1 cellular context compared by ENCODE assay signal in the genomic region with DNA sequence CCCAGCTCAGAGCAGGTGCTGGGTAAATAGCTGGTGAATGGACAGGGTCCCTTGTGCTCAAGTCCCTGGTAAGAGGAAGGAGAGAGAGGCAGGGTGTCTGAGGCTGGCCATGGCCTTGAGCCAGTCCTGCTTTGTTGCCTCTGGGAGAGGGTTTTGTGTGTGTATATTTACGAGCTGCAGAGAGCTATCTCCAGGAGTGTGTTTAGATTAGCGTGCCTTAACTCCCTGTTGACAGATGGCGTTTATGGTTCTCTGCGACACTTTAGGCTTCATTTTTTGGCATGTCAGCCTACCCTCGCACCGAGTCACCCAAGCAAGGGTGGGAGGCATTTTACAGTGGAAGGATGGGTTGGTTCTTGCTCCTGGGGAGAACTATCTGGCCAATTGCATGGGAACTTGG.
TF ChIP-seq lines count a peak whose summit lies in the region.

No MANE protein-coding gene starts in this region.

TF ChIP-seq in SK-N-SH, 30 proteins besides CTCF, POLR2A, EP300 and RAD21 (continued from another document):
- TF ChIP-seq, protein P1, sequence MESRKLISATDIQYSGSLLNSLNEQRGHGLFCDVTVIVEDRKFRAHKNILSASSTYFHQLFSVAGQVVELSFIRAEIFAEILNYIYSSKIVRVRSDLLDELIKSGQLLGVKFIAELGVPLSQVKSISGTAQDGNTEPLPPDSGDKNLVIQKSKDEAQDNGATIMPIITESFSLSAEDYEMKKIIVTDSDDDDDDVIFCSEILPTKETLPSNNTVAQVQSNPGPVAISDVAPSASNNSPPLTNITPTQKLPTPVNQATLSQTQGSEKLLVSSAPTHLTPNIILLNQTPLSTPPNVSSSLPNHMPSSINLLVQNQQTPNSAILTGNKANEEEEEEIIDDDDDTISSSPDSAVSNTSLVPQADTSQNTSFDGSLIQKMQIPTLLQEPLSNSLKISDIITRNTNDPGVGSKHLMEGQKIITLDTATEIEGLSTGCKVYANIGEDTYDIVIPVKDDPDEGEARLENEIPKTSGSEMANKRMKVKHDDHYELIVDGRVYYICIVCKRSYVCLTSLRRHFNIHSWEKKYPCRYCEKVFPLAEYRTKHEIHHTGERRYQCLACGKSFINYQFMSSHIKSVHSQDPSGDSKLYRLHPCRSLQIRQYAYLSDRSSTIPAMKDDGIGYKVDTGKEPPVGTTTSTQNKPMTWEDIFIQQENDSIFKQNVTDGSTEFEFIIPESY (IDR thresholded peaks at IDR 0.05; ENCODE audit: borderline replicate concordance, low read depth), result no peak
- TF ChIP-seq ELF1 (IDR thresholded peaks at IDR 0.05), result no peak
- no peak for TF ChIP-seq FOSL2 (IDR thresholded peaks at IDR 0.05; ENCODE audit: borderline replicate concordance, low read depth)
- TF ChIP-seq FOXJ3 (CRISPR knock-in tag; IDR thresholded peaks at IDR 0.05), result no peak
- TF ChIP-seq GABPA (IDR thresholded peaks at IDR 0.05; ENCODE audit: low read depth), result no peak
- no peak for TF ChIP-seq MXI1 (IDR thresholded peaks at IDR 0.05; ENCODE audit: low read depth, low read length)
- no peak for TF ChIP-seq JUND (IDR thresholded peaks at IDR 0.05)
- TF ChIP-seq, protein P2, sequence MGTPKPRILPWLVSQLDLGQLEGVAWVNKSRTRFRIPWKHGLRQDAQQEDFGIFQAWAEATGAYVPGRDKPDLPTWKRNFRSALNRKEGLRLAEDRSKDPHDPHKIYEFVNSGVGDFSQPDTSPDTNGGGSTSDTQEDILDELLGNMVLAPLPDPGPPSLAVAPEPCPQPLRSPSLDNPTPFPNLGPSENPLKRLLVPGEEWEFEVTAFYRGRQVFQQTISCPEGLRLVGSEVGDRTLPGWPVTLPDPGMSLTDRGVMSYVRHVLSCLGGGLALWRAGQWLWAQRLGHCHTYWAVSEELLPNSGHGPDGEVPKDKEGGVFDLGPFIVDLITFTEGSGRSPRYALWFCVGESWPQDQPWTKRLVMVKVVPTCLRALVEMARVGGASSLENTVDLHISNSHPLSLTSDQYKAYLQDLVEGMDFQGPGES (IDR thresholded peaks at IDR 0.05; ENCODE audit: low read depth, low read length), result no peak
- TF ChIP-seq CHD2 (IDR thresholded peaks at IDR 0.05; ENCODE audit: low read length, partially characterized antibody), result no peak
- no peak for TF ChIP-seq TEAD4 (IDR thresholded peaks at IDR 0.05; ENCODE audit: borderline replicate concordance, insufficient read depth)
- TF ChIP-seq, protein P3, sequence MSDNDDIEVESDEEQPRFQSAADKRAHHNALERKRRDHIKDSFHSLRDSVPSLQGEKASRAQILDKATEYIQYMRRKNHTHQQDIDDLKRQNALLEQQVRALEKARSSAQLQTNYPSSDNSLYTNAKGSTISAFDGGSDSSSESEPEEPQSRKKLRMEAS (IDR thresholded peaks at IDR 0.05; ENCODE audit: low read depth), result no peak
